Comparison of ENCODE assay signal across 26 cellular contexts in genomic region chr9:99044827-99045226, GRCh38.
"Had no signal": no experiment of that assay in that cellular context is flagged by ENCODE, and none has a peak within 500 bp of the region (broad histone marks: within the 10 kb centered on the region; RNA-seq: fewer than 3 reads in every experiment).

No MANE protein-coding gene starts in this region.

- H3K27ac Mint-ChIP-seq: activated T-cell treated with anti-CD3 and anti-CD28 coated beads, Interleukin-2, amount 50 U/mL, for 24 hours; activated T-helper 2 cell treated with anti-CD3 and anti-CD28 coated beads, Interferon-gamma antibody, Interleukin-2, Interleukin-4, amounts not matched to agents 10 μg/mL and 5 μg/mL and 100 μg/mL, durations not matched to agents 14 hours and 24 hours and 36 hours had no signal

- DNase-seq: activated CD4-positive, alpha-beta T cell treated with anti-CD3 and anti-CD28 coated beads for 1 hour; activated CD4-positive, alpha-beta T cell treated with anti-CD3 and anti-CD28 coated beads, Interleukin-2, amount 50 U/mL, for 1 hour; activated CD8-positive, alpha-beta memory T cell treated with anti-CD3 and anti-CD28 coated beads for 24 hours; activated CD8-positive, alpha-beta memory T cell treated with anti-CD3 and anti-CD28 coated beads, Interleukin-2, amount 50 U/mL, for 4 hours; activated naive CD4-positive, alpha-beta T cell treated with Interleukin-2 at 50 U/mL for 16 hours; activated T-cell treated with anti-CD3 and anti-CD28 coated beads, Interleukin-2, amount 50 U/mL, for 24 hours; anterior cingulate cortex; colonic mucosa; dorsolateral prefrontal cortex; esophagus squamous epithelium; heart left ventricle; left colon; mesenchymal stem cell; mucosa of descending colon; occipital lobe; right lobe of liver; stimulated activated CD4-positive, alpha-beta T cell treated with anti-CD3 and anti-CD28 coated beads, Interleukin-2, amount 100 ng/mL, for 24 hours; stomach; transverse colon; uterus had no signal

- H3K4me3 Mint-ChIP-seq: activated T-cell treated with anti-CD3 and anti-CD28 coated beads, Interleukin-2, amount 50 U/mL, for 24 hours; central memory CD8-positive, alpha-beta T cell; neural crest cell; stimulated activated effector memory CD8-positive, alpha-beta T cell treated with anti-CD3 and anti-CD28 coated beads, Interleukin-12 subunit alpha, Interleukin-12 subunit beta, amount 100 ng/mL, for 72 hours had no signal

- H3K27ac ChIP-seq: breast epithelium, colonic mucosa, dorsolateral prefrontal cortex, esophagus squamous epithelium, right lobe of liver, skin epidermis, uterus had no signal

- H3K27me3 Mint-ChIP-seq: activated T-cell treated with anti-CD3 and anti-CD28 coated beads, Interleukin-2, amount 50 U/mL, for 24 hours; central memory CD8-positive, alpha-beta T cell had no signal

- H3K9me3 ChIP-seq: colonic mucosa, mucosa of descending colon, right lobe of liver, transverse colon, uterus had no signal

- H3K36me3 ChIP-seq: breast epithelium, colonic mucosa, right lobe of liver, transverse colon, uterus had no signal

- H3K4me3 ChIP-seq: breast epithelium, colonic mucosa, dorsolateral prefrontal cortex, esophagus squamous epithelium, heart left ventricle, mucosa of descending colon, right lobe of liver, skin epidermis, stomach, transverse colon, uterus had no signal

- ATAC-seq: heart left ventricle; left colon; mucosa of descending colon; right lobe of liver; stimulated activated effector memory CD8-positive, alpha-beta T cell treated with anti-CD3 and anti-CD28 coated beads, Interleukin-12 subunit alpha, Interleukin-12 subunit beta, amount 100 ng/mL, for 72 hours had no signal

- H3K4me1 ChIP-seq: breast epithelium, colonic mucosa, right lobe of liver, uterus had no signal

- H3K27me3 ChIP-seq: breast epithelium, colonic mucosa, dorsolateral prefrontal cortex, esophagus squamous epithelium, heart left ventricle, right lobe of liver, transverse colon, uterus had no signal

- H3K36me3 Mint-ChIP-seq: stimulated activated effector memory CD8-positive, alpha-beta T cell treated with anti-CD3 and anti-CD28 coated beads, Interleukin-12 subunit alpha, Interleukin-12 subunit beta, amount 100 ng/mL, for 72 hours had no signal

- H3K9me3 Mint-ChIP-seq: central memory CD8-positive, alpha-beta T cell had no signal
